Comparison of ENCODE assay signal across 14 cellular contexts in the genomic region with DNA sequence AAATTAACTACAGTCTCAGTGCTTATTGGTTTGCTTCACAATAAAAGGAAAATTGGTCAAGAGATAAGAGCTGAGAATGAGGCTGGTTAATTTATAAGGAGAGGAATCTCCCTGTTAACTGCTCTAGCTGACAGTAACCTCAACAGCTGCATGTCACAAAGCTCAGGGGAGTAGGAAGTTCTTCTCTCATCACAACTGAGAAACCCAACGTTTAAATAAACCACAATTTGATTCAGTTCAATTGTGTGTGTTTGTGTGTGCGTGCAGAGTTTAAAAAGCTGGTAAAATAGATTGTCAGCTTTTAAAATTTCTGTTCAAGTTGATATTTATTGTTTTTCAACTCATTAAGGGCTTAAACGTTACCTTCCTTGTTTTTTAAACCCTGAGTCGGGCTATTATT. TPM values are rescaled to one million over a fixed set of nuclear protein-coding genes. Genes with fewer than 3 reads are reported as not detected.
DNase-seq lines count a peak whose midpoint lies in the region; ATAC-seq and TF ChIP-seq lines count a peak whose summit lies in the region.
"Had no signal": no experiment of that assay in that cellular context is flagged by ENCODE, and none has a peak within 500 bp of the region (broad histone marks: within the 10 kb centered on the region; RNA-seq: fewer than 3 reads in every experiment).

No MANE protein-coding gene starts in this region.

- H3K4me1 Mint-ChIP-seq in activated CD8-positive, alpha-beta T cell treated with anti-CD3 and anti-CD28 coated beads for 36 hours (ENCODE audit: low read depth), result peaks cover 60% of the 10 kb centered on the region

- H3K9me2 ChIP-seq in DOHH2 (replicated peaks; ENCODE audit: control insufficient read depth, low read length), result no peaks in the 10 kb centered on the region

- H3K9me3 ChIP-seq in DOHH2 (ENCODE audit: control insufficient read depth, insufficient read depth, low read length), result no peaks in the 10 kb centered on the region
- H3K9me3 ChIP-seq: HAP-1, SJSA1 had no signal

- CTCF ChIA-PET in activated CD8-positive, alpha-beta T cell treated with anti-CD3 and anti-CD28 coated beads for 36 hours (lab: Charles Lee), result interaction anchor here (2.2 kb wide), 1 partner anchor 90 kb away, joined by 9 read pairs; no protein-coding TSS in a partner anchor

- no peak for TF ChIP-seq CTCF in DOHH2 (IDR thresholded peaks at IDR 0.05; ENCODE audit: low read depth, low read length, poor library complexity, severe bottlenecking)
- no peak for TF ChIP-seq CTCF in KMS-11 (conservative IDR thresholded peaks at IDR 0.05; ENCODE audit: low read depth, low read length)
- no peak for TF ChIP-seq CTCF in activated CD8-positive, alpha-beta T cell treated with anti-CD3 and anti-CD28 coated beads for 36 hours (IDR thresholded peaks at IDR 0.05)

- H4K20me1 ChIP-seq in DOHH2 (ENCODE audit: control insufficient read depth, insufficient read depth, low read depth, low read length), result no peaks in the 10 kb centered on the region
- H4K20me1 ChIP-seq in KMS-11 (ENCODE audit: insufficient read depth), result no peaks in the 10 kb centered on the region

- peak overlapping the region; percentile 92 for H3K4me2 ChIP-seq in DOHH2 (ENCODE audit: low read length)
- peak overlapping the region; percentile 39 for H3K4me2 ChIP-seq in KMS-11

- H3K27ac ChIP-seq in DOHH2 (ENCODE audit: low read depth, low read length) (peak overlapping the region; percentile 81), KMS-11 (no peak overlapping the region)
- H3K27ac ChIP-seq: SJSA1 had no signal

- H3K79me2 ChIP-seq in DOHH2 (ENCODE audit: control insufficient read depth, low read length) (peaks cover 11% of the 10 kb centered on the region), KMS-11 (ENCODE audit: insufficient read depth, low read depth) (no peaks in the 10 kb centered on the region)

- H2AFZ ChIP-seq in KMS-11 (ENCODE audit: low read depth), result no peak overlapping the region

- H3K9ac ChIP-seq in KMS-11, result no peak overlapping the region

- peaks cover 20% of the 10 kb centered on the region for H3F3A ChIP-seq in DOHH2 (ENCODE audit: control insufficient read depth, insufficient read depth)

- H3K27ac Mint-ChIP-seq in activated CD8-positive, alpha-beta T cell treated with anti-CD3 and anti-CD28 coated beads for 36 hours, result peak overlapping the region; percentile 92
- H3K27ac Mint-ChIP-seq: CD8-positive, alpha-beta memory T cell had no signal

- intact Hi-C loops in activated CD8-positive, alpha-beta T cell treated with anti-CD3 and anti-CD28 coated beads for 36 hours (cut with micrococcal nuclease), result loop anchor here (5.0 to 10.0 kb wide), 2 partner anchors 98 to 256 kb away; no protein-coding TSS in a partner anchor

- H3K9me3 Mint-ChIP-seq in activated CD8-positive, alpha-beta T cell treated with anti-CD3 and anti-CD28 coated beads for 36 hours, result peaks cover 3% of the 10 kb centered on the region
- H3K9me3 Mint-ChIP-seq: CD8-positive, alpha-beta memory T cell had no signal

- ATAC-seq in activated CD8-positive, alpha-beta T cell treated with anti-CD3 and anti-CD28 coated beads for 36 hours, result no peak
- no peak for ATAC-seq in GM21717 (IDR thresholded peaks at IDR 0.05; ENCODE audit: unreplicated experiment)

- peak overlapping the region; percentile 88 for H3K4me3 Mint-ChIP-seq in activated CD8-positive, alpha-beta T cell treated with anti-CD3 and anti-CD28 coated beads for 36 hours

- H3K36me3 Mint-ChIP-seq in activated CD8-positive, alpha-beta T cell treated with anti-CD3 and anti-CD28 coated beads for 36 hours (ENCODE audit: low read depth), result peaks cover 10% of the 10 kb centered on the region

- peaks cover 77% of the 10 kb centered on the region for H3K4me1 ChIP-seq in DOHH2 (ENCODE audit: control insufficient read depth, low read length)
- peaks cover 33% of the 10 kb centered on the region for H3K4me1 ChIP-seq in KMS-11 (ENCODE audit: low read depth, poor library complexity, severe bottlenecking)

- DNase-seq in AML-193 (lab: John Stamatoyannopoulos, UW) (peak; percentile 37 to 44), NK-92 (lab: John Stamatoyannopoulos, UW; ENCODE audit: unreplicated experiment) (no peak), NCI-H1436 (lab: John Stamatoyannopoulos, UW) (no peak), NCI-H748 treated with DMSO at 0.1 percent for 48 hours (lab: John Stamatoyannopoulos, UW) (no peak)
- no peak for DNase-seq in activated CD8-positive, alpha-beta T cell treated with anti-CD3 and anti-CD28 coated beads for 36 hours
- DNase-seq: activated CD4-positive, alpha-beta T cell treated with anti-CD3 and anti-CD28 coated beads, Interleukin-2, amount 50 U/mL, for 1 hour; CD8-positive, alpha-beta memory T cell; cortex of kidney; NCI-H510A had no signal

- POLR2A ChIA-PET in activated CD8-positive, alpha-beta T cell treated with anti-CD3 and anti-CD28 coated beads for 36 hours (lab: Charles Lee), result no interaction called here

- H3K36me3 ChIP-seq in DOHH2 (ENCODE audit: control insufficient read depth, low read length), result peaks cover 6% of the 10 kb centered on the region; the same call in 1 of the 2 replicates
- no peaks in the 10 kb centered on the region for H3K36me3 ChIP-seq in KMS-11 (ENCODE audit: insufficient read depth)
- H3K36me3 ChIP-seq: HAP-1 had no signal

- no peaks in the 10 kb centered on the region for H3K27me3 Mint-ChIP-seq in activated CD8-positive, alpha-beta T cell treated with anti-CD3 and anti-CD28 coated beads for 36 hours
- H3K27me3 Mint-ChIP-seq: CD8-positive, alpha-beta memory T cell had no signal

- H3K27me3 ChIP-seq in DOHH2 (ENCODE audit: control insufficient read depth, low read length) (no peaks in the 10 kb centered on the region), KMS-11 (ENCODE audit: insufficient read depth, low read depth) (no peaks in the 10 kb centered on the region)
- H3K27me3 ChIP-seq: SJSA1 had no signal

- H3K4me3 ChIP-seq in DOHH2 (ENCODE audit: low read length), result peak overlapping the region; percentile 51
- H3K4me3 ChIP-seq in KMS-11 (IDR thresholded peaks at IDR 0.05; ENCODE audit: insufficient read depth, low read depth, low read length), result no peak overlapping the region
- H3K4me3 ChIP-seq: HAP-1, SJSA1 had no signal

RNA-seq across cellular contexts. Expression of gene TGFBR2, which starts 3.5 kb away (rescaled TPM):
- total RNA-seq in activated CD8-positive, alpha-beta T cell treated with anti-CD3 and anti-CD28 coated beads for 36 hours, result 10 to 100 TPM; 49.1 to 50.0 TPM

Comparison
In these comparisons a context has a peak if more than half of its experiments do, and no peak if none do; other contexts are left out.
1. DNase-seq: peak in AML-193 (2 of 2); none in activated CD8-positive, alpha-beta T cell treated with anti-CD3 and anti-CD28 coated beads for 36 hours (single experiment), NK-92 (single experiment), NCI-H1436 (single experiment) and NCI-H748 treated with DMSO at 0.1 percent for 48 hours (single experiment).